In genomic region chr1:225809842-225810578, GRCh38 we compare ENCODE assay signal across 8 cellular contexts. TPM values are rescaled to one million over a fixed set of nuclear protein-coding genes. Genes with fewer than 3 reads are reported as not detected.
DNase-seq lines count a peak whose midpoint lies in the region; ATAC-seq, FAIRE-seq and TF ChIP-seq lines count a peak whose summit lies in the region.

Gene EPHX1 (plus strand): TSS chr1:225810124. CDS start chr1:225828730, 18,606 bp downstream.

- TF ChIP-seq RAD21 in A549 (conservative IDR thresholded peaks at IDR 0.05 in 1 of 2, IDR thresholded peaks at IDR 0.05 in 1 of 2): peak; percentile 25 to 37; a peak in 3 of 5 replicates

- peaks cover 30% of the 10 kb centered on the region for H3K4me1 Mint-ChIP-seq in WTC11

- peak within 1 kb of the TSS; percentile 93 to 99 for H3K27ac ChIP-seq in A549
- H3K27ac ChIP-seq in kidney (ENCODE audit: low read depth in 2 of 2, low read length in 2 of 2): peak within 1 kb of the TSS; percentile 84 to 85

- H3K36me3 Mint-ChIP-seq in WTC11: peaks cover 3% of the 10 kb centered on the region; the same call in 1 of the 2 replicates

- 0 out of 5 replicates have a peak, but pooled peaks of 1 of the 2 experiments have one; percentile 8 for TF ChIP-seq EP300 in A549 (IDR thresholded peaks at IDR 0.05)

- peaks cover 40% of the 10 kb centered on the region for H3K4me1 ChIP-seq in A549
- peaks cover 30 to 36% of the 10 kb centered on the region in 2 donors for H3K4me1 ChIP-seq in kidney (ENCODE audit: control insufficient read depth in 1 of 2, insufficient read depth in 1 of 2, low read depth in 1 of 2, low read length in 2 of 2)

- TF ChIP-seq CTCF in A549 (IDR thresholded peaks at IDR 0.05) (peak; percentile 30; the same call in 2 of the 3 replicates), WTC11 (IDR thresholded peaks at IDR 0.05) (no peak), kidney (IDR thresholded peaks at IDR 0.05; ENCODE audit: borderline replicate concordance, extremely low read depth, insufficient read depth) (peak; percentile 25)

- 3% methylated on average over 12 of the region's 80 CpGs for WGBS in A549 (ENCODE audit: missing lambda C conversion rate)

- ATAC-seq in A549: peak; percentile 85 to 86
- peak; percentile 91 for ATAC-seq in GM18517 (IDR thresholded peaks at IDR 0.05; ENCODE audit: unreplicated experiment)
- ATAC-seq in HG03039 (IDR thresholded peaks at IDR 0.05; ENCODE audit: unreplicated experiment): peak; percentile 97
- peak; percentile 90 for ATAC-seq in WTC11

- DNase-seq in A549 (ENCODE audit: low read depth in 1 of 2, low spot score in 1 of 2) (peak; percentile 87 to 97), NCI-H2107 treated with DMSO at 0.1 percent for 48 hours (lab: John Stamatoyannopoulos, UW; ENCODE audit: unreplicated experiment) (peak; percentile 83), WTC11 (ENCODE audit: low spot score) (peak; percentile 93), kidney (peak; percentile 95)
- DNase-seq in central memory CD4-positive, alpha-beta T cell: peak; percentile 48
- peak; percentile 32 to 55 for DNase-seq in stimulated activated CD4-positive, alpha-beta T cell treated with anti-CD3 and anti-CD28 coated beads, Interleukin-15, amount 100 ng/mL, for 1 hour (ENCODE audit: low read depth in 1 of 2, low spot score in 1 of 2)

- peak within 1 kb of the TSS; percentile 60 to 75 for H3K9ac ChIP-seq in kidney (ENCODE audit: low read length in 2 of 2)

- intact Hi-C loops in kidney (cut with DNase I): no loop called here

- H3K36me3 ChIP-seq in kidney (ENCODE audit: control insufficient read depth in 1 of 2, insufficient read depth in 2 of 2, low read length in 2 of 2): no peaks in the 10 kb centered on the region

- peaks cover 3% of the 10 kb centered on the region; the same call in 1 of the 2 replicates for H3K27me3 Mint-ChIP-seq in WTC11 (ENCODE audit: low read depth)

- POLR2A ChIA-PET in A549 (lab: Yijun Ruan, JAX): interaction anchor here (0.8 to 5.7 kb wide), 5 partner anchors 12 to 302 kb away, joined by 3 to 58 read pairs (median 3); partner anchors contain the start of genes SRP9 and TMEM63A
- POLR2A ChIA-PET in WTC11 (lab: Charles Lee): interaction anchor here (1.0 to 2.1 kb wide), 2 partner anchors 9 to 32 kb away, joined by 3 to 10 read pairs; partner anchors contain the start of gene SRP9

- no peaks in the 10 kb centered on the region for H3K9me3 Mint-ChIP-seq in WTC11

- peak; percentile 97 for TF ChIP-seq POLR2A in A549 (IDR thresholded peaks at IDR 0.05; ENCODE audit: low read length)

- peak within 1 kb of the TSS; percentile 68 for H3K27ac Mint-ChIP-seq in WTC11

- CTCF ChIA-PET in A549 (lab: Yijun Ruan, JAX) (interaction anchor here (0.6 to 7.6 kb wide), 19 partner anchors 8 to 332 kb away, joined by 3 to 77 read pairs (median 5); partner anchors contain the start of genes LEFTY1 and SRP9), WTC11 (lab: Charles Lee) (interaction anchor here (0.6 to 5.4 kb wide), 13 partner anchors 14 to 369 kb away, joined by 3 to 45 read pairs (median 4); partner anchors contain the start of gene SRP9)

- peak within 1 kb of the TSS; percentile 84 for H3K4me2 ChIP-seq in A549

- H3K4me3 Mint-ChIP-seq in WTC11: peak within 1 kb of the TSS; percentile 86

- no peak for FAIRE-seq in A549 (lab: Jason Lieb, UNC)
- FAIRE-seq in kidney (lab: Jason Lieb, UNC): no peak

- H3K4me3 ChIP-seq in A549 (peak within 1 kb of the TSS; percentile 86), kidney (ENCODE audit: low read length in 2 of 2) (peak within 1 kb of the TSS; percentile 73 to 79)

- H3K9me3 ChIP-seq in A549: no peaks in the 10 kb centered on the region
- no peaks in the 10 kb centered on the region for H3K9me3 ChIP-seq in kidney (ENCODE audit: control insufficient read depth in 1 of 2, low read length in 2 of 2)

TF ChIP-seq in A549, 52 proteins besides CTCF, POLR2A, EP300 and RAD21 (continues in another document):
- TF ChIP-seq JUN (IDR thresholded peaks at IDR 0.05) (peak; percentile 90 to 93; a peak in 4 of 5 replicates), MAZ (IDR thresholded peaks at IDR 0.05; ENCODE audit: borderline replicate concordance, low read depth, low read length) (no peak), MYC (IDR thresholded peaks at IDR 0.05; ENCODE audit: borderline replicate concordance, low read length) (no peak), RNF2 (IDR thresholded peaks at IDR 0.05; ENCODE audit: borderline replicate concordance, low read depth) (no peak), MAFK (IDR thresholded peaks at IDR 0.05; ENCODE audit: partially characterized antibody) (no peak), HOXB13 (CRISPR knock-in tag; IDR thresholded peaks at IDR 0.05; ENCODE audit: low read depth) (no peak), RCOR1 (IDR thresholded peaks at IDR 0.05; ENCODE audit: low read depth, low read length) (no peak), BCL3 (IDR thresholded peaks at IDR 0.05) (peak; percentile 98), SMC3 (IDR thresholded peaks at IDR 0.05) (peak; percentile 45), CBX8 (IDR thresholded peaks at IDR 0.05) (no peak), KDM1A (IDR thresholded peaks at IDR 0.05; ENCODE audit: low read depth) (no peak), TFCP2L1 (CRISPR knock-in tag; IDR thresholded peaks at IDR 0.05) (no peak), BHLHE40 (IDR thresholded peaks at IDR 0.05; ENCODE audit: low read depth, low read length) (no peak), HES2 (IDR thresholded peaks at IDR 0.05) (no peak), SREBF2 (IDR thresholded peaks at IDR 0.05) (no peak), NPAS2 (CRISPR knock-in tag; IDR thresholded peaks at IDR 0.05; ENCODE audit: borderline replicate concordance) (no peak)

TF ChIP-seq in WTC11, 78 proteins besides CTCF, POLR2A, EP300 and RAD21:
- TF ChIP-seq E2F5 (CRISPR knock-in tag; IDR thresholded peaks at IDR 0.05) (peak; percentile 41; the same call in 1 of the 2 replicates), CREM (CRISPR knock-in tag; IDR thresholded peaks at IDR 0.05) (peak; percentile 46; the same call in 1 of the 2 replicates), PRRX2 (CRISPR knock-in tag; IDR thresholded peaks at IDR 0.05) (no peak), ESRRA (CRISPR knock-in tag; IDR thresholded peaks at IDR 0.05; ENCODE audit: borderline replicate concordance) (peak; percentile 54; the same call in 1 of the 2 replicates), NR1H2 (CRISPR knock-in tag; IDR thresholded peaks at IDR 0.05) (no peak), HMGA2 (CRISPR knock-in tag; IDR thresholded peaks at IDR 0.05) (no peak), RORB (CRISPR knock-in tag; IDR thresholded peaks at IDR 0.05) (no peak)

RNA-seq across cellular contexts. Expression of gene EPHX1, which starts in this region (rescaled TPM):
- polyA plus RNA-seq in A549 (2011; rRNA removed): 150 and 212 TPM in 2 replicates
- polyA plus RNA-seq in A549 (2012; cell fraction: cytosol; rRNA removed): 144 and 155 TPM in 2 replicates
- 129 and 138 TPM in 2 replicates for polyA plus RNA-seq in A549 (2012; cell fraction: nucleus; rRNA removed)
- polyA plus RNA-seq in A549 (2017; fragmentation: RNase III; extraction: RNeasy Plus Mini Kit Qiagen cat#74134 plus additional on column Dnase treatment): 195 to 279 TPM (median 252 TPM) in 3 replicates
- 117 and 122 TPM in 2 replicates for polyA minus RNA-seq in A549 (2011; rRNA and poly(A)+ RNA removed)
- total RNA-seq in WTC11 (2021): 60.9 to 66.2 TPM (median 64.4 TPM) in 3 replicates
- 78.6 TPM for total RNA-seq in kidney
- polyA plus RNA-seq in kidney (ENCODE audit: insufficient read depth, low read depth, low replicate concordance): 178 TPM

Comparison
In these comparisons a context has a peak if more than half of its experiments do, and no peak if none do; other contexts are left out.
1. Peak in every context shown above with its lines: DNase-seq, ATAC-seq, H3K4me3 ChIP-seq and H3K27ac ChIP-seq.
2. DNase-seq: peak in every context shown above with its lines; median percentile 95 in kidney; 93 in WTC11; 92 in A549; 83 in NCI-H2107 treated with DMSO at 0.1 percent for 48 hours; 48 in central memory CD4-positive, alpha-beta T cell; 44 in stimulated activated CD4-positive, alpha-beta T cell treated with anti-CD3 and anti-CD28 coated beads, Interleukin-15, amount 100 ng/mL, for 1 hour.